8 cellular contexts compared by ENCODE assay signal in the genomic region with DNA sequence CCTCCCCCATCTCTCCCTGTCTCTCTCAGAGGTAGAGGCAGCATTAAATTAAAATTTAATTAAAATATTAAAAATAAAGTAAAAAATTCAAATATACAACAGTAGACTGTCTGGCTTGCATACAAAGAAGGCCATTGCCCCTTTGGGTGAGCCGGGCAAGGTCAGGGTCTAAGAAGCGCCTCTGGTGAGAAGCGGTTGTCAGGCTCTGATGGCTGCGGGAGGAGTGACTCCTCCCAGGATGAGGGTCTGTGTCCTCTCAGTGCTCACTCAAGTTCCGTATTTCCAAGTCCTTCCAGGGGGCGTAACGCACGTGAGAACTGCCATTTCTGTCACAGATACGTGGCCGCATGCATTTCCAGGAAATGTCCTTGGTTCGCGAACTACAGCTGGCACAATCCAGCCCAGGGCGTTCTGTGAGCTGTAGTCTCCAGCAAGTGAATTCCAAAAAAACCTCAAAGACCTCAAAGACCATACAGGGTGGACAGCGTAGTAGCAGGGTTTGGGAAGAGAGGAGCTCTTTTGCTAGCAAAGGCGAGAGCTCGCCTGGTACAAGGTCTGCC. TPM values are rescaled to one million over a fixed set of nuclear protein-coding genes. Genes with fewer than 3 reads are reported as not detected.
DNase-seq lines count a peak whose midpoint lies in the region; ATAC-seq and TF ChIP-seq lines count a peak whose summit lies in the region.

No MANE protein-coding gene starts in this region.

- intact Hi-C loops in Right ventricle myocardium inferior (cut with DNase I) (loop anchor here (1.0 to 10.0 kb wide), 4 partner anchors 40 to 311 kb away; a partner anchor contains a TSS), cardiac septum (cut with DNase I) (no loop called here), MCF 10A (cut with micrococcal nuclease) (no loop called here), tibial artery (cut with DNase I; ENCODE audit: low total_unique reads) (loop anchor here (5.0 kb wide), 1 partner anchor 39 kb away; a partner anchor contains a TSS)

- H3K36me3 ChIP-seq in liver (ENCODE audit: control insufficient read depth in 4 of 4, insufficient read depth in 3 of 4, low read depth in 1 of 4, low read length in 3 of 4) (peaks cover 1 to 27% (median 22%) of the 10 kb centered on the region in 4 donors), tibial artery (peaks cover 29 to 37% (median 34%) of the 10 kb centered on the region in 3 donors)

- peaks cover 10% of the 10 kb centered on the region for H3K4me1 Mint-ChIP-seq in MCF 10A (ENCODE audit: insufficient read depth, unreplicated experiment)

- under 1% methylated on average over 16 of the region's 16 CpGs for WGBS in liver

- H3K27ac ChIP-seq in liver (ENCODE audit: low read depth in 1 of 2, low read length in 2 of 2) (peak overlapping the region; percentile 98), tibial artery (peak overlapping the region; percentile 88 to 94)

- H3K36me3 Mint-ChIP-seq in MCF 10A (ENCODE audit: insufficient read depth, unreplicated experiment): peaks cover 17% of the 10 kb centered on the region

- ATAC-seq in Right ventricle myocardium inferior (peak; percentile 27), HG02798 (IDR thresholded peaks at IDR 0.05; ENCODE audit: poor library complexity, unreplicated experiment) (peak; percentile 6)

- TF ChIP-seq RAD21 in liver (IDR thresholded peaks at IDR 0.05): no peak

- H3K4me1 ChIP-seq in liver (ENCODE audit: control insufficient read depth in 4 of 4, insufficient read depth in 4 of 4, low read length in 3 of 4): peaks cover 5 to 18% (median 15%) of the 10 kb centered on the region in 4 donors
- H3K4me1 ChIP-seq in tibial artery: peaks cover 4 to 29% (median 19%) of the 10 kb centered on the region in 4 donors

- CTCF ChIA-PET in MCF 10A (lab: Yijun Ruan, JAX): interaction anchor here (1.7 kb wide), 1 partner anchor 20 kb away, joined by 10 read pairs; no protein-coding TSS in a partner anchor

- DNase-seq in Right ventricle myocardium inferior (ENCODE audit: missing footprints) (no peak), cardiac septum (ENCODE audit: low spot score) (no peak), NCI-H510A (lab: John Stamatoyannopoulos, UW) (peak; percentile 19), MCF 10A (ENCODE audit: unreplicated experiment) (no peak), tibial artery (peak; percentile 61 to 80), hepatic stellate cell (ENCODE audit: low spot score) (no peak)

- no peak for TF ChIP-seq CTCF in MCF 10A (IDR thresholded peaks at IDR 0.05; ENCODE audit: unreplicated experiment)
- TF ChIP-seq CTCF in liver (IDR thresholded peaks at IDR 0.05; ENCODE audit: low read depth, low read length, missing input control): no peak
- TF ChIP-seq CTCF in tibial artery (IDR thresholded peaks at IDR 0.05): no peak

- H3K4me3 ChIP-seq in liver (ENCODE audit: low read depth in 1 of 3, low read length in 3 of 3): peak overlapping the region; percentile 86 to 97 (median 91)
- H3K4me3 ChIP-seq in tibial artery: peak overlapping the region; percentile 59 to 73

- H3K9me3 ChIP-seq in liver (ENCODE audit: control insufficient read depth in 4 of 4, low read length in 3 of 4) (peaks cover 5 to 22% (median 12%) of the 10 kb centered on the region in 4 donors), tibial artery (peaks cover 0 to 24% (median 10%) of the 10 kb centered on the region in 3 donors)

- H3K27me3 ChIP-seq in liver (ENCODE audit: control insufficient read depth in 4 of 4, insufficient read depth in 4 of 4, low read length in 3 of 4) (no peaks in the 10 kb centered on the region), tibial artery (no peaks in the 10 kb centered on the region)

- peak overlapping the region; percentile 86 for H3K4me3 Mint-ChIP-seq in MCF 10A (ENCODE audit: unreplicated experiment)

- POLR2A ChIA-PET in MCF 10A (lab: Yijun Ruan, JAX): interaction anchor here (0.6 to 1.6 kb wide), 6 partner anchors 39 to 1431 kb away, joined by 3 to 11 read pairs (median 4); a partner anchor contains a TSS

- H3K27me3 Mint-ChIP-seq in MCF 10A (ENCODE audit: insufficient read depth, unreplicated experiment): no peaks in the 10 kb centered on the region

- BruUV-seq in MCF 10A (replicated peaks; lab: Mats Ljungman, UMichigan): TSS peak; percentile 84

- H3K9me3 Mint-ChIP-seq in MCF 10A (ENCODE audit: unreplicated experiment): peaks cover 11% of the 10 kb centered on the region

- peak overlapping the region; percentile 94 for H3K27ac Mint-ChIP-seq in MCF 10A (ENCODE audit: low read depth, unreplicated experiment)

- peak overlapping the region; percentile 60 to 91 for H3K9ac ChIP-seq in liver (ENCODE audit: low read depth in 1 of 2, low read length in 2 of 2)

TF ChIP-seq in liver, 16 proteins besides CTCF, POLR2A, EP300 and RAD21:
- TF ChIP-seq, protein P1, sequence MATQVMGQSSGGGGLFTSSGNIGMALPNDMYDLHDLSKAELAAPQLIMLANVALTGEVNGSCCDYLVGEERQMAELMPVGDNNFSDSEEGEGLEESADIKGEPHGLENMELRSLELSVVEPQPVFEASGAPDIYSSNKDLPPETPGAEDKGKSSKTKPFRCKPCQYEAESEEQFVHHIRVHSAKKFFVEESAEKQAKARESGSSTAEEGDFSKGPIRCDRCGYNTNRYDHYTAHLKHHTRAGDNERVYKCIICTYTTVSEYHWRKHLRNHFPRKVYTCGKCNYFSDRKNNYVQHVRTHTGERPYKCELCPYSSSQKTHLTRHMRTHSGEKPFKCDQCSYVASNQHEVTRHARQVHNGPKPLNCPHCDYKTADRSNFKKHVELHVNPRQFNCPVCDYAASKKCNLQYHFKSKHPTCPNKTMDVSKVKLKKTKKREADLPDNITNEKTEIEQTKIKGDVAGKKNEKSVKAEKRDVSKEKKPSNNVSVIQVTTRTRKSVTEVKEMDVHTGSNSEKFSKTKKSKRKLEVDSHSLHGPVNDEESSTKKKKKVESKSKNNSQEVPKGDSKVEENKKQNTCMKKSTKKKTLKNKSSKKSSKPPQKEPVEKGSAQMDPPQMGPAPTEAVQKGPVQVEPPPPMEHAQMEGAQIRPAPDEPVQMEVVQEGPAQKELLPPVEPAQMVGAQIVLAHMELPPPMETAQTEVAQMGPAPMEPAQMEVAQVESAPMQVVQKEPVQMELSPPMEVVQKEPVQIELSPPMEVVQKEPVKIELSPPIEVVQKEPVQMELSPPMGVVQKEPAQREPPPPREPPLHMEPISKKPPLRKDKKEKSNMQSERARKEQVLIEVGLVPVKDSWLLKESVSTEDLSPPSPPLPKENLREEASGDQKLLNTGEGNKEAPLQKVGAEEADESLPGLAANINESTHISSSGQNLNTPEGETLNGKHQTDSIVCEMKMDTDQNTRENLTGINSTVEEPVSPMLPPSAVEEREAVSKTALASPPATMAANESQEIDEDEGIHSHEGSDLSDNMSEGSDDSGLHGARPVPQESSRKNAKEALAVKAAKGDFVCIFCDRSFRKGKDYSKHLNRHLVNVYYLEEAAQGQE (IDR thresholded peaks at IDR 0.05): peak; percentile 78
- TF ChIP-seq HNF4G (IDR thresholded peaks at IDR 0.05) (peak; percentile 9), EGR1 (IDR thresholded peaks at IDR 0.05; ENCODE audit: low read depth in 2 of 2) (no peak), HNF4A (conservative IDR thresholded peaks at IDR 0.05) (peak in 1 of 2 donors; percentile 19), RXRA (IDR thresholded peaks at IDR 0.05) (no peak), FOXA1 (IDR thresholded peaks at IDR 0.05) (no peak), SP1 (IDR thresholded peaks at IDR 0.05) (no peak), NR2F2 (IDR thresholded peaks at IDR 0.05) (no peak), GABPA (IDR thresholded peaks at IDR 0.05 in 1 of 2, conservative IDR thresholded peaks at IDR 0.05 in 1 of 2) (no peak), FOXA2 (IDR thresholded peaks at IDR 0.05) (no peak), YY1 (IDR thresholded peaks at IDR 0.05) (no peak), TAF1 (conservative IDR thresholded peaks at IDR 0.05) (no peak), JUND (IDR thresholded peaks at IDR 0.05) (no peak)
- TF ChIP-seq, protein P2, sequence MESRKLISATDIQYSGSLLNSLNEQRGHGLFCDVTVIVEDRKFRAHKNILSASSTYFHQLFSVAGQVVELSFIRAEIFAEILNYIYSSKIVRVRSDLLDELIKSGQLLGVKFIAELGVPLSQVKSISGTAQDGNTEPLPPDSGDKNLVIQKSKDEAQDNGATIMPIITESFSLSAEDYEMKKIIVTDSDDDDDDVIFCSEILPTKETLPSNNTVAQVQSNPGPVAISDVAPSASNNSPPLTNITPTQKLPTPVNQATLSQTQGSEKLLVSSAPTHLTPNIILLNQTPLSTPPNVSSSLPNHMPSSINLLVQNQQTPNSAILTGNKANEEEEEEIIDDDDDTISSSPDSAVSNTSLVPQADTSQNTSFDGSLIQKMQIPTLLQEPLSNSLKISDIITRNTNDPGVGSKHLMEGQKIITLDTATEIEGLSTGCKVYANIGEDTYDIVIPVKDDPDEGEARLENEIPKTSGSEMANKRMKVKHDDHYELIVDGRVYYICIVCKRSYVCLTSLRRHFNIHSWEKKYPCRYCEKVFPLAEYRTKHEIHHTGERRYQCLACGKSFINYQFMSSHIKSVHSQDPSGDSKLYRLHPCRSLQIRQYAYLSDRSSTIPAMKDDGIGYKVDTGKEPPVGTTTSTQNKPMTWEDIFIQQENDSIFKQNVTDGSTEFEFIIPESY (IDR thresholded peaks at IDR 0.05): no peak
- TF ChIP-seq, protein P3, sequence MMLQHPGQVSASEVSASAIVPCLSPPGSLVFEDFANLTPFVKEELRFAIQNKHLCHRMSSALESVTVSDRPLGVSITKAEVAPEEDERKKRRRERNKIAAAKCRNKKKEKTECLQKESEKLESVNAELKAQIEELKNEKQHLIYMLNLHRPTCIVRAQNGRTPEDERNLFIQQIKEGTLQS (IDR thresholded peaks at IDR 0.05): no peak
- TF ChIP-seq, protein P4, sequence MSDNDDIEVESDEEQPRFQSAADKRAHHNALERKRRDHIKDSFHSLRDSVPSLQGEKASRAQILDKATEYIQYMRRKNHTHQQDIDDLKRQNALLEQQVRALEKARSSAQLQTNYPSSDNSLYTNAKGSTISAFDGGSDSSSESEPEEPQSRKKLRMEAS (IDR thresholded peaks at IDR 0.05): peak; percentile 40
TF ChIP-seq in liver: peak in this region for 4.

RNA-seq across cellular contexts. Expression of a gene that starts 0.7 kb away (rescaled TPM):
- total RNA-seq in Right ventricle myocardium inferior (22.3 TPM), cardiac septum (19.3 TPM), MCF 10A (2022) (8.1 and 9.0 TPM in 2 replicates), liver (10 to 100 TPM in 1 of 2 donors, 1 to 10 TPM in 1; 9.6 to 15.2 TPM)
- 10 to 100 TPM in 1 of 2 donors, 1 to 10 TPM in 1; 8.9 to 10.4 TPM for polyA plus RNA-seq in liver

RNA-seq across cellular contexts. Expression of a gene that starts 39.7 kb away (rescaled TPM):
- total RNA-seq in Right ventricle myocardium inferior: 3.7 TPM
- total RNA-seq in cardiac septum: 5.4 TPM
- 4.1 and 4.6 TPM in 2 replicates for total RNA-seq in MCF 10A (2022)
- 1 to 10 TPM; 2.1 to 2.6 TPM for total RNA-seq in liver
- polyA plus RNA-seq in liver: 1 to 10 TPM; 1.5 to 2.1 TPM

RNA-seq across cellular contexts. Expression of a gene that starts 55.9 kb away (rescaled TPM):
- total RNA-seq in Right ventricle myocardium inferior (37.9 TPM), cardiac septum (32.6 TPM), MCF 10A (2022) (3.9 and 4.9 TPM in 2 replicates), liver (10 to 100 TPM; 11.4 to 18.6 TPM)
- 10 to 100 TPM in 1 of 2 donors, 1 to 10 TPM in 1; 5.8 to 15.9 TPM for polyA plus RNA-seq in liver

RNA-seq across cellular contexts. Expression of a gene that starts 56.4 kb away (rescaled TPM):
- 0.19 TPM for total RNA-seq in Right ventricle myocardium inferior
- total RNA-seq in cardiac septum: 1.2 TPM
- total RNA-seq in MCF 10A (2022): not detected in 2 replicates
- under 1 TPM; 0.09 to 0.50 TPM for total RNA-seq in liver
- polyA plus RNA-seq in liver: under 1 TPM in 1 of 2 donors, not detected in 1; 0.25 TPM

Comparison
In these comparisons a context has a peak if more than half of its experiments do, and no peak if none do; other contexts are left out.
1. intact Hi-C loops: an anchor here in Right ventricle myocardium inferior (1.0 to 10.0 kb wide) and tibial artery (5.0 kb wide); none called in cardiac septum and MCF 10A.
2. DNase-seq: peak in NCI-H510A (single experiment) and tibial artery (2 of 2); none in Right ventricle myocardium inferior (single experiment), cardiac septum (single experiment), MCF 10A (single experiment) and hepatic stellate cell (single experiment).